8 cellular contexts compared by ENCODE assay signal in the genomic region with DNA sequence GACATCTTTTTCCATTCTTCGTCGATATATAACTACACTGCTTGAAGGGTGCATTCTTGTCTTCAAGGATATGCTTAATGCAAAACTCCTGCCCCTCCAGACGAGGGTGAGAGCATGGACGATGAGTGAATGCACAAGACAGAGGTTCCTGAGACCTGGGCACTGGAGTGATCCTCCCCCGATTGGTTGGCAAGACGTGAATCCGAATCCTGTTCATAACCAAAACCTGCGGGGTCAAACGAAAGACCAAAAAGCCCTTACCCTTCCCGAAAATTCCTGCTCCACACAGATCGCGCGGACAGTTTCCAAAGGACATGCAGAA. TPM values are rescaled to one million over a fixed set of nuclear protein-coding genes. Genes with fewer than 3 reads are reported as not detected.
DNase-seq lines count a peak whose midpoint lies in the region; ATAC-seq and TF ChIP-seq lines count a peak whose summit lies in the region.

No MANE protein-coding gene starts in this region.

- peaks cover 18% of the 10 kb centered on the region for H3K36me3 ChIP-seq in thymus (ENCODE audit: control insufficient read depth, insufficient read depth)

- peak overlapping the region; percentile 95 for H3K4me3 Mint-ChIP-seq in MCF 10A (ENCODE audit: unreplicated experiment)

- H3K27ac Mint-ChIP-seq in MCF 10A (ENCODE audit: low read depth, unreplicated experiment): peak overlapping the region; percentile 96

- H3K27me3 ChIP-seq in thymus (ENCODE audit: control insufficient read depth, insufficient read depth): no peaks in the 10 kb centered on the region

- CTCF ChIA-PET in MCF 10A (lab: Yijun Ruan, JAX): interaction anchor here (0.8 kb wide), 1 partner anchor 171 kb away, joined by 4 read pairs; a partner anchor contains a TSS

- peaks cover 52% of the 10 kb centered on the region for H3K36me3 Mint-ChIP-seq in MCF 10A (ENCODE audit: insufficient read depth, unreplicated experiment)

- H3K27me3 Mint-ChIP-seq in MCF 10A (ENCODE audit: insufficient read depth, unreplicated experiment): no peaks in the 10 kb centered on the region

- H3K9me3 ChIP-seq in thymus (ENCODE audit: control insufficient read depth): no peaks in the 10 kb centered on the region

- ATAC-seq in left colon (peak; percentile 8), HG02970 (IDR thresholded peaks at IDR 0.05; ENCODE audit: low FRiP score, unreplicated experiment) (no peak)
- no peak for ATAC-seq in activated CD4-positive, CD25-positive, alpha-beta regulatory T cell treated with anti-CD3 and anti-CD28 coated beads, Interleukin-2, amount 50 U/mL, for 24 hours

- peaks cover 25% of the 10 kb centered on the region for H3K4me1 Mint-ChIP-seq in MCF 10A (ENCODE audit: insufficient read depth, unreplicated experiment)

- peak overlapping the region; percentile 99 for H3K27ac ChIP-seq in thymus (ENCODE audit: low read depth)

- H3K4me3 ChIP-seq in LNCaP clone FGC (ENCODE audit: low read depth, low read length) (peak overlapping the region; percentile 76), thymus (ENCODE audit: low read length) (peak overlapping the region; percentile 95)

- DNase-seq in ELR (ENCODE audit: low read depth) (peak; percentile 49), LNCaP clone FGC (ENCODE audit: low read depth) (peak; percentile 3), MCF 10A (ENCODE audit: unreplicated experiment) (no peak), left colon (no peak), posterior vena cava (ENCODE audit: low spot score) (no peak)

- TF ChIP-seq CTCF in LNCaP clone FGC (IDR thresholded peaks at IDR 0.05; ENCODE audit: control insufficient read depth, extremely low read depth, insufficient read depth): no peak
- TF ChIP-seq CTCF in MCF 10A (IDR thresholded peaks at IDR 0.05; ENCODE audit: unreplicated experiment): no peak

- H3K4me1 ChIP-seq in thymus (ENCODE audit: control insufficient read depth, insufficient read depth, low read length): peaks cover 13% of the 10 kb centered on the region

- 4% methylated on average over 13 of the region's 13 CpGs for WGBS in thymus

- BruUV-seq in MCF 10A (replicated peaks; lab: Mats Ljungman, UMichigan): TSS peak; percentile 41

- intact Hi-C loops in MCF 10A (cut with micrococcal nuclease) (no loop called here), left colon (cut with DNase I, micrococcal nuclease) (no loop called here), posterior vena cava (cut with DNase I) (no loop called here)

- POLR2A ChIA-PET in MCF 10A (lab: Yijun Ruan, JAX): interaction anchor here (0.9 to 3.2 kb wide), 11 partner anchors 9 to 576 kb away, joined by 3 to 30 read pairs (median 7); a partner anchor contains a TSS

- no peaks in the 10 kb centered on the region for H3K9me3 Mint-ChIP-seq in MCF 10A (ENCODE audit: unreplicated experiment)

RNA-seq across cellular contexts. Expression of a gene that starts 0.7 kb away (rescaled TPM):
- 35.3 and 44.2 TPM in 2 replicates for total RNA-seq in MCF 10A (2022)
- 10 to 100 TPM; 16.9 to 19.9 TPM for total RNA-seq in left colon
- 70.1 TPM for polyA plus RNA-seq in thymus
- total RNA-seq in posterior vena cava: 10 to 100 TPM; 21.1 to 24.0 TPM

RNA-seq across cellular contexts. Expression of a gene that starts 35.1 kb away (rescaled TPM):
- total RNA-seq in MCF 10A (2022) (54.3 and 55.1 TPM in 2 replicates), left colon (10 to 100 TPM; 24.8 to 28.4 TPM), posterior vena cava (10 to 100 TPM; 25.9 to 26.7 TPM)
- polyA plus RNA-seq in thymus: 9.2 TPM

Comparison
In these comparisons a context has a peak if more than half of its experiments do, and no peak if none do; other contexts are left out.
1. DNase-seq: peak in ELR (single experiment) and LNCaP clone FGC (single experiment); none in MCF 10A (single experiment), left colon (0 of 2) and posterior vena cava (single experiment).